ENCODE assay signal across 17 cellular contexts in the genomic region with DNA sequence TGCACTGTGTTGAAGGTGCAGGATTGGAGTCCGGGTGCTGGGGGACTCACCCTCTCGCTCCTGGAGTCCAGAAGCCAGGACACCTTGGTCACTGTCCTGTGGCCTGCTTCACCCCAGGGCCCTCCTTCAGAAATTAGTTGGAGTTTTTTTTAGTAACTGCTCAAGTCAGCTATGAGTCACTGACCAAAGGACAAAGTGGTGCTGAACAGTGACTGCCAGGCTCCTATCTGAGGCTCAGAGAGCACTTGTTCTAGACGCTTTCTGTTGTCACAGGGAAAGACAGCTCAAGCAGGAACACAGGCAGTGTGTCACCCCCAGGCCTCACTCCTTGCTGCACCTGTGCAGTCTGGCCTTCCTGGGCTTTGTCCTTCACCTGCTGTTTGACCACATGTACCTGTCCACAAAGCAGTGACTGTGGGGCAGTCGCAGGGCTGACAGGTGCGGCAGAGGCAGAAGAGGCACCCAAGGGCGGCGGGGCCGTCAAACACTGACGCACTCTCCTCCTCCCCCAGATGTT. TPM values are rescaled to one million over a fixed set of nuclear protein-coding genes. Genes with fewer than 3 reads are reported as not detected.
DNase-seq lines count a peak whose midpoint lies in the region; ATAC-seq, FAIRE-seq and TF ChIP-seq lines count a peak whose summit lies in the region.
"Had no signal": no experiment of that assay in that cellular context is flagged by ENCODE, and none has a peak within 500 bp of the region (broad histone marks: within the 10 kb centered on the region; RNA-seq: fewer than 3 reads in every experiment).

No MANE protein-coding gene starts in this region.

- TF ChIP-seq CTCF in foreskin fibroblast (IDR thresholded peaks at IDR 0.05; ENCODE audit: low read depth, low read length) (no peak), omental fat pad (IDR thresholded peaks at IDR 0.05) (no peak)

- no peaks in the 10 kb centered on the region for H3K9me3 ChIP-seq in small intestine (ENCODE audit: control insufficient read depth, low read depth)
- H3K9me3 ChIP-seq: esophagus squamous epithelium, pancreas had no signal

- ATAC-seq in omental fat pad (ENCODE audit: low FRiP score) (no peak), GM21723 (IDR thresholded peaks at IDR 0.05; ENCODE audit: unreplicated experiment) (no peak), GM18867 (IDR thresholded peaks at IDR 0.05; ENCODE audit: unreplicated experiment) (no peak)
- ATAC-seq: pancreas had no signal

- DNase-seq in NCI-H1417 (lab: John Stamatoyannopoulos, UW) (peak in 2 of 3 experiments; percentile 13 to 19), NCI-H1417 treated with DMSO at 0.1 percent for 48 hours (lab: John Stamatoyannopoulos, UW) (no peak), NOMO-1 treated with dmso at 0.1 percent for 144 hours (lab: John Stamatoyannopoulos, UW; ENCODE audit: unreplicated experiment) (peak; percentile 58), foreskin fibroblast (peak; percentile 43 to 73), small intestine (peak; percentile 93), omental fat pad (ENCODE audit: low spot score) (no peak)
- DNase-seq: 8988T, activated T-cell treated with anti-CD3 and anti-CD28 coated beads for 4 hours, esophagus squamous epithelium, GDM1, H7, NCI-H524 treated with DMSO at 0.1 percent for 48 hours had no signal

- H3K4me1 ChIP-seq in small intestine (ENCODE audit: control insufficient read depth in 2 of 2, insufficient read depth in 1 of 2, low read depth in 1 of 2, low read length in 1 of 2) = peaks cover 8 to 9% of the 10 kb centered on the region in 2 donors

- peaks cover 2 to 5% of the 10 kb centered on the region in 2 donors for H3K36me3 ChIP-seq in small intestine (ENCODE audit: control insufficient read depth in 2 of 2, insufficient read depth in 2 of 2, low read length in 2 of 2)

- 31 to 66% (median 49%) methylated on average over 9 of the region's 9 CpGs for WGBS in small intestine, 3 donors

- FAIRE-seq in small intestine (lab: Jason Lieb, UNC) = no peak
- FAIRE-seq: pancreas, urothelium cell line had no signal

- H3K4me3 ChIP-seq in foreskin fibroblast (ENCODE audit: low read depth in 1 of 2, low read length in 2 of 2) = no peak overlapping the region
- H3K4me3 ChIP-seq in small intestine (ENCODE audit: low read depth in 1 of 2, low read length in 2 of 2) = no peak overlapping the region
- H3K4me3 ChIP-seq: esophagus squamous epithelium, pancreas had no signal

- H3K27ac ChIP-seq in small intestine (ENCODE audit: low read depth in 1 of 2, low read length in 1 of 2) = peak overlapping the region; percentile 73 to 83
- H3K27ac ChIP-seq: esophagus squamous epithelium, KMS-11, pancreas had no signal

- no peaks in the 10 kb centered on the region for H3K27me3 ChIP-seq in small intestine (ENCODE audit: control insufficient read depth in 2 of 2, insufficient read depth in 2 of 2, low read length in 2 of 2)
- H3K27me3 ChIP-seq: esophagus squamous epithelium, pancreas had no signal

RNA-seq across cellular contexts. Expression of a gene that starts 4.1 kb away (rescaled TPM):
- 10 to 100 TPM; 24.5 to 30.2 (median 29.2) TPM for polyA plus RNA-seq in small intestine
- 10 to 100 TPM; 13.9 to 28.0 (median 22.8) TPM for total RNA-seq in omental fat pad

RNA-seq across cellular contexts. Expression of a gene that starts 28.1 kb away (rescaled TPM):
- polyA plus RNA-seq in small intestine = 1 to 10 TPM in 1 of 3 donors, not detected in 2; 1.3 TPM
- total RNA-seq in omental fat pad = under 1 TPM in 3 of 4 donors, not detected in 1; 0.31 to 0.95 (median 0.36) TPM
- total RNA-seq: H7 had no signal

RNA-seq across cellular contexts. Expression of a gene that starts 43.6 kb away (rescaled TPM):
- 1,000 to 10,000 TPM; 1,318 to 3,459 (median 1,629) TPM for polyA plus RNA-seq in small intestine
- 1,000 to 10,000 TPM; 1,930 to 4,437 (median 3,125) TPM for total RNA-seq in omental fat pad

Comparison
In these comparisons a context has a peak if more than half of its experiments do, and no peak if none do; other contexts are left out.
1. DNase-seq: peak in NCI-H1417 (2 of 3), NOMO-1 treated with dmso at 0.1 percent for 144 hours (single experiment), foreskin fibroblast (2 of 2) and small intestine (single experiment); none in NCI-H1417 treated with DMSO at 0.1 percent for 48 hours (single experiment) and omental fat pad (single experiment).